In genomic region chr4:173508386-173509002, GRCh38 we compare ENCODE assay signal across 11 cellular contexts. TPM values are rescaled to one million over a fixed set of nuclear protein-coding genes. Genes with fewer than 3 reads are reported as not detected.
DNase-seq lines count a peak whose midpoint lies in the region; ATAC-seq, FAIRE-seq and TF ChIP-seq lines count a peak whose summit lies in the region.
"Had no signal": no experiment of that assay in that cellular context is flagged by ENCODE, and none has a peak within 500 bp of the region (broad histone marks: within the 10 kb centered on the region; RNA-seq: fewer than 3 reads in every experiment).

No MANE protein-coding gene starts in this region.

- peaks cover 22% of the 10 kb centered on the region for H3K4me1 ChIP-seq in CD8-positive, alpha-beta memory T cell (ENCODE audit: insufficient read depth, low read length)
- peaks cover 7% of the 10 kb centered on the region for H3K4me1 ChIP-seq in HUES64 (ENCODE audit: insufficient read depth, low read length)
- peaks cover 2 to 21% (median 13%) of the 10 kb centered on the region in 4 experiments for H3K4me1 ChIP-seq in H1 (replicated peaks in 1 of 4; ENCODE audit: control insufficient read depth in 3 of 4, insufficient read depth in 4 of 4, low read length in 3 of 4)

- no peak overlapping the region for H3K14ac ChIP-seq in H1 (ENCODE audit: insufficient read length)

- no peak for FAIRE-seq in H1 (lab: Jason Lieb, UNC)

- H3K4me2 ChIP-seq in H1 (ENCODE audit: insufficient read depth in 1 of 2, low read depth in 2 of 2, low read length in 2 of 2) = peak overlapping the region; percentile 65 to 66; a peak in 3 of 4 replicates

- H3K23me2 ChIP-seq in H1 (ENCODE audit: low read depth, low read length) = peaks cover 2% of the 10 kb centered on the region; the same call in 1 of the 2 replicates

- no peaks in the 10 kb centered on the region for H3K9me3 ChIP-seq in CD8-positive, alpha-beta memory T cell (ENCODE audit: low read length)
- H3K9me3 ChIP-seq in HUES64 (ENCODE audit: insufficient read depth, low read depth, low read length) (no peaks in the 10 kb centered on the region), H1 (ENCODE audit: insufficient read depth in 2 of 2, low read depth in 1 of 2, low read length in 1 of 2) (no peaks in the 10 kb centered on the region)

- no peak overlapping the region for H2AK5ac ChIP-seq in H1 (ENCODE audit: low read depth, low read length)

- no peak overlapping the region for H2BK12ac ChIP-seq in H1 (ENCODE audit: low read depth, low read length)

- no peak overlapping the region for H3K4ac ChIP-seq in H1 (replicated peaks; ENCODE audit: insufficient read length, low read depth, low read length)

- WGBS in HUES64 = 3% methylated on average over 31 of the region's 31 CpGs
- 7% methylated on average over 31 of the region's 31 CpGs; no CpG with 5 or more reads in 1 of the 2 experiments for WGBS in H1 (ENCODE audit: extremely low coverage in 1 of 2, insufficient coverage in 1 of 2, insufficient read length in 1 of 2, insufficient replicate concordance in 2 of 2, low coverage in 1 of 2, low lambda C conversion rate in 2 of 2, missing lambda C conversion rate in 1 of 2), 2 experiments

- H3K27me3 Mint-ChIP-seq in CD8-positive, alpha-beta memory T cell = peaks cover 75 to 96% of the 10 kb centered on the region in 2 donors
- H3K27me3 Mint-ChIP-seq in nephron progenitor cell (ENCODE audit: low read depth, poor library complexity) = peaks cover 100% of the 10 kb centered on the region

- POLR2A ChIA-PET in CD8-positive, alpha-beta memory T cell (lab: Charles Lee) = no interaction called here
- POLR2A ChIA-PET in H1 (lab: Charles Lee; ENCODE audit: partially characterized antibody) = interaction anchor here (0.7 to 2.7 kb wide), 8 partner anchors 8 to 708 kb away, joined by 3 to 8 read pairs (median 4); partner anchors contain the start of genes HAND2 and HMGB2

- H3K27ac Mint-ChIP-seq in CD8-positive, alpha-beta memory T cell = peak overlapping the region in 1 of 8 donors; percentile 43
- H3K27ac Mint-ChIP-seq in nephron progenitor cell = no peak overlapping the region

- peak overlapping the region; percentile 71 to 81 (median 77) for H3K4me3 Mint-ChIP-seq in CD8-positive, alpha-beta memory T cell
- H3K4me3 Mint-ChIP-seq in nephron progenitor cell = peak overlapping the region; percentile 84

- no peak overlapping the region for H3K27ac ChIP-seq in CD8-positive, alpha-beta memory T cell (ENCODE audit: low read depth, low read length)
- no peak overlapping the region for H3K27ac ChIP-seq in HUES64 (ENCODE audit: low read depth, low read length)
- H3K27ac ChIP-seq in H1 (ENCODE audit: low read depth, low read length) = no peak overlapping the region
- H3K27ac ChIP-seq: epithelial cell of prostate had no signal

- peaks cover 19 to 41% (median 40%) of the 10 kb centered on the region in 3 donors for H3K4me1 Mint-ChIP-seq in CD8-positive, alpha-beta memory T cell
- peaks cover 19% of the 10 kb centered on the region for H3K4me1 Mint-ChIP-seq in nephron progenitor cell

- no peaks in the 10 kb centered on the region for H3K79me2 ChIP-seq in H1 (ENCODE audit: control insufficient read depth in 1 of 2, insufficient read depth in 2 of 2, low read length in 2 of 2)

- peak overlapping the region; percentile 20 for H3K4me3 ChIP-seq in CD8-positive, alpha-beta memory T cell (ENCODE audit: low read length)
- H3K4me3 ChIP-seq in HUES64 (ENCODE audit: low read length) (peak overlapping the region; percentile 47; the same call in 1 of the 2 replicates), H1 (ENCODE audit: extremely low read depth in 1 of 4, insufficient read depth in 2 of 4, low read depth in 3 of 4, low read length in 4 of 4) (peak overlapping the region in 1 of 4 experiments; percentile 50; a peak in 2 of 8 replicates)

- TF ChIP-seq CTCF in H1 (IDR thresholded peaks at IDR 0.05; ENCODE audit: control extremely low read depth in 1 of 3, insufficient read depth in 1 of 3, low read depth in 1 of 3, low read length in 3 of 3) (no peak), nephron progenitor cell (IDR thresholded peaks at IDR 0.05) (no peak)

- TF ChIP-seq POLR2A in H1 (IDR thresholded peaks at IDR 0.05; ENCODE audit: control extremely low read depth in 1 of 2, low read depth in 2 of 2, low read length in 2 of 2) = no peak

- no peaks in the 10 kb centered on the region for H3K79me1 ChIP-seq in H1 (ENCODE audit: low read depth, low read length)

- no peak overlapping the region for H3K23ac ChIP-seq in H1 (ENCODE audit: insufficient read length)

- H3K9me3 Mint-ChIP-seq in CD8-positive, alpha-beta memory T cell = peaks cover 0 to 11% (median 5%) of the 10 kb centered on the region in 5 donors
- peaks cover 4% of the 10 kb centered on the region for H3K9me3 Mint-ChIP-seq in nephron progenitor cell

- H3K18ac ChIP-seq in H1 (ENCODE audit: extremely low read depth, low read length) = no peak overlapping the region; the same call in 1 of the 2 replicates

- TF ChIP-seq RAD21 in H1 (IDR thresholded peaks at IDR 0.05 in 1 of 2, conservative IDR thresholded peaks at IDR 0.05 in 1 of 2; ENCODE audit: low read depth in 2 of 2, low read length in 2 of 2) = no peak

- H3K9ac ChIP-seq in HUES64 (ENCODE audit: low read depth, low read length) = no peak overlapping the region
- H3K9ac ChIP-seq in H1 (replicated peaks in 1 of 4; ENCODE audit: extremely low read depth in 1 of 4, low read depth in 3 of 4, low read length in 3 of 4) = no peak overlapping the region

- no peak overlapping the region for H2BK15ac ChIP-seq in H1 (ENCODE audit: low read length)

- H3K27me3 ChIP-seq in CD8-positive, alpha-beta memory T cell (ENCODE audit: insufficient read depth, low read length, poor library complexity, severe bottlenecking) = peaks cover 36% of the 10 kb centered on the region
- H3K27me3 ChIP-seq in HUES64 (ENCODE audit: insufficient read depth, low read length) (peaks cover 100% of the 10 kb centered on the region), H1 (replicated peaks in 1 of 4; ENCODE audit: control insufficient read depth in 3 of 4, extremely low read depth in 1 of 4, insufficient read depth in 3 of 4, low read length in 3 of 4) (peaks cover 96 to 100% (median 100%) of the 10 kb centered on the region in 4 experiments)

- H4K8ac ChIP-seq in H1 (ENCODE audit: extremely low read depth, insufficient read depth, low read length) = no peak overlapping the region; the same call in 1 of the 2 replicates

- H4K5ac ChIP-seq in H1 (ENCODE audit: insufficient read length, low read depth, low read length) = no peak overlapping the region

- no peak overlapping the region for H3K56ac ChIP-seq in H1 (replicated peaks; ENCODE audit: insufficient read length, low read depth, low read length)

- H2BK5ac ChIP-seq in H1 (ENCODE audit: low read depth, low read length) = no peak overlapping the region

- H2BK120ac ChIP-seq in H1 (replicated peaks; ENCODE audit: low read depth, low read length) = no peak overlapping the region

- H3K36me3 Mint-ChIP-seq in CD8-positive, alpha-beta memory T cell = no peaks in the 10 kb centered on the region
- no peaks in the 10 kb centered on the region for H3K36me3 Mint-ChIP-seq in nephron progenitor cell (ENCODE audit: low read depth)

- no peak overlapping the region for H4K91ac ChIP-seq in H1 (replicated peaks; ENCODE audit: insufficient read length, low read length)

- CTCF ChIA-PET in CD8-positive, alpha-beta memory T cell (lab: Charles Lee) = interaction anchor here (1.4 kb wide), 1 partner anchor 15 kb away, joined by 3 read pairs; no protein-coding TSS in a partner anchor
- CTCF ChIA-PET in H1 (lab: Charles Lee; ENCODE audit: partially characterized antibody) = interaction anchor here (0.6 to 3.6 kb wide), 12 partner anchors 8 to 645 kb away, joined by 3 to 27 read pairs (median 5); no protein-coding TSS in a partner anchor

- no peak overlapping the region for H2AFZ ChIP-seq in H1 (ENCODE audit: low read length)

- TF ChIP-seq EP300 in H1 (IDR thresholded peaks at IDR 0.05; ENCODE audit: borderline replicate concordance in 1 of 2, low read depth in 2 of 2, low read length in 2 of 2) = no peak

- peaks cover 11 to 17% of the 10 kb centered on the region in 2 experiments for H4K20me1 ChIP-seq in H1 (replicated peaks in 1 of 2; ENCODE audit: control insufficient read depth in 1 of 2, insufficient read depth in 2 of 2, low read length in 2 of 2)

- H3K36me3 ChIP-seq in CD8-positive, alpha-beta memory T cell (ENCODE audit: insufficient read depth, low read length) = no peaks in the 10 kb centered on the region
- H3K36me3 ChIP-seq in HUES64 (ENCODE audit: insufficient read depth, low read length) (no peaks in the 10 kb centered on the region), H1 (ENCODE audit: control insufficient read depth in 2 of 4, insufficient read depth in 4 of 4, low read length in 3 of 4) (no peaks in the 10 kb centered on the region)

- DNase-seq in CD8-positive, alpha-beta memory T cell = no peak
- DNase-seq in H1 (ENCODE audit: low read depth in 1 of 2, low spot score in 2 of 2) (peak in 1 of 2 experiments; percentile 60), nephron progenitor cell (peak; percentile 28), SHP77 (lab: John Stamatoyannopoulos, UW) (no peak), hepatic stellate cell (ENCODE audit: low spot score) (no peak), DMS79 treated with DMSO at 0.1 percent for 48 hours (lab: John Stamatoyannopoulos, UW) (no peak)
- DNase-seq: COR-L47, mammary epithelial cell had no signal

- no peak overlapping the region for H2BK20ac ChIP-seq in H1 (ENCODE audit: low read length)

- no peak for ATAC-seq in HG03571 (IDR thresholded peaks at IDR 0.05; ENCODE audit: unreplicated experiment)

TF ChIP-seq in H1, 55 proteins besides CTCF, POLR2A, EP300 and RAD21 (continues in another document):
- peak; percentile 12; the same call in 1 of the 2 replicates for TF ChIP-seq SUZ12 (IDR thresholded peaks at IDR 0.05; ENCODE audit: low read length)
- TF ChIP-seq CEBPB (IDR thresholded peaks at IDR 0.05; ENCODE audit: low read depth, low read length) = no peak

RNA-seq across cellular contexts. Expression of gene HAND2, which starts 21.5 kb away (rescaled TPM):
- total RNA-seq in CD8-positive, alpha-beta memory T cell = not detected
- polyA plus RNA-seq in CD8-positive, alpha-beta memory T cell = not detected
- polyA plus RNA-seq in HUES64 (2013, experiment 1 of 2) = 0.55 TPM
- polyA plus RNA-seq in HUES64 (2013, experiment 2 of 2) = 0.82 TPM
- not detected in 2 replicates for total RNA-seq in H1 (2021; fragmentation: NEBNext Ultra II Directional; extraction: Animal tissue kit (Norgen Biotek cat#: 25700))
- 0.05 TPM in 1 of 2 replicates, not detected in the other for polyA plus RNA-seq in H1 (2011; rRNA removed)
- polyA plus RNA-seq in H1 (2011; cell fraction: cytosol; rRNA removed) = 0.04 TPM
- polyA plus RNA-seq in H1 (2011; cell fraction: nucleus; rRNA removed) = not detected
- polyA plus RNA-seq in H1 (2012, experiment 1 of 2) = 0.05 to 0.37 TPM in 2 of 4 replicates, not detected in the others
- polyA plus RNA-seq in H1 (2012, experiment 2 of 2) = 0.47 TPM
- polyA plus RNA-seq in H1 (2013, experiment 1 of 2) = 0.04 TPM
- not detected for polyA plus RNA-seq in H1 (2013, experiment 2 of 2)
- polyA minus RNA-seq in H1 (2011; rRNA and poly(A)+ RNA removed) = not detected in 2 replicates
- not detected for polyA minus RNA-seq in H1 (2011; cell fraction: cytosol; rRNA and poly(A)+ RNA removed)
- polyA minus RNA-seq in H1 (2011; cell fraction: nucleus; rRNA and poly(A)+ RNA removed) = not detected
- total RNA-seq: mammary epithelial cell had no signal
- polyA plus RNA-seq: mammary epithelial cell had no signal
